In the genomic region with DNA sequence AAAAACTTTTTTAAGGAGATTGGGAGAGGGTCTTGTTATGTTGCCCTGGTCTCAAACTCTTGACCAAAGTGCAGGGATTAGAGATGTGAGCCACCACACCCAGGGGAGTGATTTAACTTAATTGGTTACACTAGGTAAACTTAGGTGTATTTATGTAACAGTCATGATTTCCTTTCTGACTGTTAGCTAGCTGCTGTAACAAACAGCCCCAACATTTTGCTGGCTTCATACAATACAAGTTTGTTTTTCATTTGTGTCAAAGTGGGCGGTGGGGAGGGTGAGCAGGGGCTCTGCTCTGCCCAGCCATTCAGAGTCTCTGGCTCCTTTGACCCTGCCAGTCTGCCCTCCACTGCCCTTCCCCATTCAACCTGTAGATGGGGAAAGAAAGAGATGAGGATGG, we compare ENCODE assay signal across 1 cellular context.
TF ChIP-seq lines count a peak whose summit lies in the region.

No MANE protein-coding gene starts in this region.

TF ChIP-seq in WTC11, 78 proteins besides CTCF, POLR2A, EP300 and RAD21 (continued from another document):
- TF ChIP-seq CBFB (CRISPR knock-in tag; IDR thresholded peaks at IDR 0.05; ENCODE audit: low read depth) (no peak), NR1H2 (CRISPR knock-in tag; IDR thresholded peaks at IDR 0.05) (no peak), ETV6 (CRISPR knock-in tag; IDR thresholded peaks at IDR 0.05) (no peak), ELF4 (CRISPR knock-in tag; IDR thresholded peaks at IDR 0.05; ENCODE audit: low read depth) (no peak)
